Comparison of ENCODE assay signal across 21 cellular contexts in the genomic region with DNA sequence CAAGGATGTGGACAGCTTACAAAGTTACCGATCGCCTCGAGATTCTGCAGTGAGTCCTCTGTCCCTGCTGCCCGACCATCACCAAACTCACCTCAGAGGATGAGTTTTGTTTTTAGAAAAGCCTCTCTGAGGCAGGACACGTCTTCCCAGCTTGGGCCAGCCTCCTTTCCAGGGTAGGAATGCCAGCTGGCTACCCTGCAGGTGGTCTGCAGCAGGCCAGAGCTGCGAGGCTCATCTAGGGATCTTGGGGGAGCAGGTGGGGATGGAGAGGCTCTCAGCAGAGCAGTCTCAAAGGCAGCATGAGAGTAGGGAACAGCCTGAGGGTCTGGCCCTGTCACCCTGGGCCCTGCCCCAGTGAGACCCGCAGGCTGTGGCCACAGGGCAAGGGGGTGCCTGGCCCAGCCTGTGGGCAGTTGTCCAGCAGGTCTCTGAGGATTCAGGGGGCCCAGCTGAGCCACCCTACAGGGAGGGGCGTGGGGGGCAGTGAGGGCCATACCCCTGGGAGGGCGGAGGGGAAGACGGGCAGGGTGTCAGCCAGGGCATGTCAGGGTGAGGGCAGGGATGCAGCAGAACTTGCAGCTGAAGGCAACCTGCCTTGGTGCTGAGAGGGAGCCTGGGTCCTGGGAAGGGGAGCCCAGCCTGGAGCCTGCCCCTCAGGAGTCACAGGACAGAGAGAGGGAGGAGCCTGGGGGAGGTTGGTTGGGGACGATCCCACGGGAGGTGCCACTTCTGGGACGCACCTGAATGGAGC.
"Had no signal": no experiment of that assay in that cellular context is flagged by ENCODE, and none has a peak within 500 bp of the region (broad histone marks: within the 10 kb centered on the region; RNA-seq: fewer than 3 reads in every experiment).

No MANE protein-coding gene starts in this region.

- H3K9me3 ChIP-seq: body of pancreas, gastroesophageal sphincter, heart right ventricle, ovary, right lobe of liver, thoracic aorta had no signal

- H3K36me3 ChIP-seq: gastroesophageal sphincter, heart right ventricle, neural progenitor cell, ovary, right lobe of liver, thoracic aorta had no signal

- ATAC-seq: activated CD8-positive, alpha-beta memory T cell treated with anti-CD3 and anti-CD28 coated beads, Interleukin-2, amount 10 ng/mL, durations not matched to agents 7 days and 5 days; body of pancreas; esophagus mucosa; gastroesophageal sphincter; heart right ventricle; left ventricle myocardium superior; naive thymus-derived CD4-positive, alpha-beta T cell; right lobe of liver; T-cell; WTC11 had no signal

- H3K4me1 ChIP-seq: body of pancreas, gastroesophageal sphincter, heart right ventricle, neural progenitor cell, right lobe of liver had no signal

- H3K27ac ChIP-seq: body of pancreas, coronary artery, gastroesophageal sphincter, heart right ventricle, neural progenitor cell, ovary, right lobe of liver, thoracic aorta had no signal

- DNase-seq: activated CD4-positive, alpha-beta memory T cell treated with anti-CD3 and anti-CD28 coated beads, Interleukin-2, amount 10 ng/mL, durations not matched to agents 7 days and 5 days; activated CD4-positive, alpha-beta T cell treated with anti-CD3 and anti-CD28 coated beads for 48 hours; activated CD8-positive, alpha-beta memory T cell treated with anti-CD3 and anti-CD28 coated beads, Interleukin-2, amount 10 ng/mL, durations not matched to agents 7 days and 5 days; activated gamma-delta T cell treated with Interleukin-2 at 50 U/mL for 16 hours; activated naive CD8-positive, alpha-beta T cell treated with anti-CD3 and anti-CD28 coated beads for 36 hours; heart right ventricle; immature natural killer cell; left ventricle myocardium superior; naive thymus-derived CD4-positive, alpha-beta T cell; stimulated activated CD4-positive, alpha-beta T cell treated with anti-CD3 and anti-CD28 coated beads, Interleukin-4, amount 100 ng/mL, for 1 hour had no signal

- H3K4me3 ChIP-seq: body of pancreas, coronary artery, gastroesophageal sphincter, heart right ventricle, neural progenitor cell, ovary, right lobe of liver, smooth muscle cell, thoracic aorta had no signal

- H3K27me3 ChIP-seq: body of pancreas, gastroesophageal sphincter, neural progenitor cell, ovary, right lobe of liver had no signal
